8 cellular contexts compared by ENCODE assay signal in genomic region chr2:71510196-71510807, GRCh38. TPM values are rescaled to one million over a fixed set of nuclear protein-coding genes. Genes with fewer than 3 reads are reported as not detected.
DNase-seq lines count a peak whose midpoint lies in the region; ATAC-seq, FAIRE-seq and TF ChIP-seq lines count a peak whose summit lies in the region.

No MANE protein-coding gene starts in this region.

- TF ChIP-seq CTCF in CD14-positive monocyte (IDR thresholded peaks at IDR 0.05) (peak; percentile 85), WTC11 (IDR thresholded peaks at IDR 0.05) (peak; percentile 79), bronchial epithelial cell (IDR thresholded peaks at IDR 0.05; ENCODE audit: insufficient read depth, low read length, severe bottlenecking) (peak; percentile 93), kidney epithelial cell (IDR thresholded peaks at IDR 0.05; ENCODE audit: insufficient read depth, low read length, poor library complexity, severe bottlenecking) (peak; percentile 91)

- POLR2A ChIA-PET in WTC11 (lab: Charles Lee) = no interaction called here

- FAIRE-seq in bronchial epithelial cell (lab: Jason Lieb, UNC) = peak; percentile 36

- intact Hi-C loops in CD14-positive monocyte (cut with micrococcal nuclease) = loop anchor here (2.0 to 5.0 kb wide), 2 partner anchors 48 to 50 kb away; no protein-coding TSS in a partner anchor

- DNase-seq in CD14-positive monocyte (ENCODE audit: low spot score) (peak; percentile 59), NCI-H1694 treated with DMSO at 0.1 percent for 48 hours (lab: John Stamatoyannopoulos, UW) (peak; percentile 47), WTC11 (ENCODE audit: low spot score) (peak; percentile 89), bronchial epithelial cell (ENCODE audit: low read depth) (peak; percentile 43), kidney epithelial cell (ENCODE audit: low read depth) (no peak)
- peak; percentile 80 to 81 for DNase-seq in stimulated activated CD4-positive, alpha-beta T cell treated with anti-CD3 and anti-CD28 coated beads, Interleukin-2, amount 100 ng/mL, for 24 hours

- peak; percentile 77 for ATAC-seq in GM21367 (IDR thresholded peaks at IDR 0.05; ENCODE audit: unreplicated experiment)
- peak; percentile 85 for ATAC-seq in WTC11
- ATAC-seq in GM21737 (IDR thresholded peaks at IDR 0.05; ENCODE audit: unreplicated experiment) = no peak

- no peaks in the 10 kb centered on the region for H3K4me1 Mint-ChIP-seq in CD14-positive monocyte
- H3K4me1 Mint-ChIP-seq in WTC11 = no peaks in the 10 kb centered on the region

- H3K27ac Mint-ChIP-seq in CD14-positive monocyte = peak overlapping the region in 1 of 7 donors; percentile 53
- no peak overlapping the region for H3K27ac Mint-ChIP-seq in WTC11

- H3K36me3 Mint-ChIP-seq in CD14-positive monocyte (peaks cover 70 to 85% of the 10 kb centered on the region in 2 donors), WTC11 (no peaks in the 10 kb centered on the region)

- H3K4me3 Mint-ChIP-seq in CD14-positive monocyte (no peak overlapping the region), WTC11 (no peak overlapping the region)

- H3K9me3 Mint-ChIP-seq in CD14-positive monocyte = no peaks in the 10 kb centered on the region
- no peaks in the 10 kb centered on the region for H3K9me3 Mint-ChIP-seq in WTC11

- H3K27me3 Mint-ChIP-seq in CD14-positive monocyte (ENCODE audit: low read depth in 3 of 3) (peaks cover 0 to 3% (median 0%) of the 10 kb centered on the region in 3 donors), WTC11 (ENCODE audit: low read depth) (no peaks in the 10 kb centered on the region)

- H3K36me3 ChIP-seq in bronchial epithelial cell (ENCODE audit: control insufficient read depth, insufficient read depth, low read length) (no peaks in the 10 kb centered on the region), kidney epithelial cell (ENCODE audit: control insufficient read depth, insufficient read depth, low read length) (no peaks in the 10 kb centered on the region)

- H3K4me3 ChIP-seq in bronchial epithelial cell (ENCODE audit: low read depth, low read length) (no peak overlapping the region), kidney epithelial cell (ENCODE audit: low read depth, low read length) (no peak overlapping the region)

- CTCF ChIA-PET in WTC11 (lab: Charles Lee) = interaction anchor here (0.6 to 6.2 kb wide), 24 partner anchors 9 to 354 kb away, joined by 3 to 116 read pairs (median 5); partner anchors contain the start of genes DYSF and ZNF638

- H3K27me3 ChIP-seq in bronchial epithelial cell (ENCODE audit: control insufficient read depth, insufficient read depth, low read length) (no peaks in the 10 kb centered on the region), kidney epithelial cell (ENCODE audit: control insufficient read depth, insufficient read depth, low read length) (no peaks in the 10 kb centered on the region)

TF ChIP-seq in WTC11, 78 proteins besides CTCF, POLR2A, EP300 and RAD21:
- TF ChIP-seq NFYB (CRISPR knock-in tag; conservative IDR thresholded peaks at IDR 0.05; ENCODE audit: low read depth) (no peak), OVOL2 (CRISPR knock-in tag; IDR thresholded peaks at IDR 0.05; ENCODE audit: borderline replicate concordance) (no peak), HMGXB4 (CRISPR knock-in tag; IDR thresholded peaks at IDR 0.05) (no peak), GTF2I (CRISPR knock-in tag; conservative IDR thresholded peaks at IDR 0.05) (no peak), JUN (CRISPR knock-in tag; IDR thresholded peaks at IDR 0.05) (no peak)
- TF ChIP-seq, protein P1, sequence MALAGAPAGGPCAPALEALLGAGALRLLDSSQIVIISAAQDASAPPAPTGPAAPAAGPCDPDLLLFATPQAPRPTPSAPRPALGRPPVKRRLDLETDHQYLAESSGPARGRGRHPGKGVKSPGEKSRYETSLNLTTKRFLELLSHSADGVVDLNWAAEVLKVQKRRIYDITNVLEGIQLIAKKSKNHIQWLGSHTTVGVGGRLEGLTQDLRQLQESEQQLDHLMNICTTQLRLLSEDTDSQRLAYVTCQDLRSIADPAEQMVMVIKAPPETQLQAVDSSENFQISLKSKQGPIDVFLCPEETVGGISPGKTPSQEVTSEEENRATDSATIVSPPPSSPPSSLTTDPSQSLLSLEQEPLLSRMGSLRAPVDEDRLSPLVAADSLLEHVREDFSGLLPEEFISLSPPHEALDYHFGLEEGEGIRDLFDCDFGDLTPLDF (CRISPR knock-in tag; IDR thresholded peaks at IDR 0.05) = no peak
- TF ChIP-seq, protein P2, sequence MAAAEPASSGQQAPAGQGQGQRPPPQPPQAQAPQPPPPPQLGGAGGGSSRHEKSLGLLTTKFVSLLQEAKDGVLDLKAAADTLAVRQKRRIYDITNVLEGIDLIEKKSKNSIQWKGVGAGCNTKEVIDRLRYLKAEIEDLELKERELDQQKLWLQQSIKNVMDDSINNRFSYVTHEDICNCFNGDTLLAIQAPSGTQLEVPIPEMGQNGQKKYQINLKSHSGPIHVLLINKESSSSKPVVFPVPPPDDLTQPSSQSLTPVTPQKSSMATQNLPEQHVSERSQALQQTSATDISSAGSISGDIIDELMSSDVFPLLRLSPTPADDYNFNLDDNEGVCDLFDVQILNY (CRISPR knock-in tag; IDR thresholded peaks at IDR 0.05) = no peak

RNA-seq across cellular contexts. Expression of gene DYSF, which starts 56.9 kb away (rescaled TPM):
- 10 to 100 TPM; 16.1 to 31.2 TPM for polyA plus RNA-seq in CD14-positive monocyte
- total RNA-seq in WTC11 (2021) = 14.8 to 15.5 TPM (median 15.0 TPM) in 3 replicates
- under 0.01 and 2.7 TPM in 2 replicates for total RNA-seq in bronchial epithelial cell
- 42.8 and 49.0 TPM in 2 replicates for total RNA-seq in kidney epithelial cell
